In the genomic region with DNA sequence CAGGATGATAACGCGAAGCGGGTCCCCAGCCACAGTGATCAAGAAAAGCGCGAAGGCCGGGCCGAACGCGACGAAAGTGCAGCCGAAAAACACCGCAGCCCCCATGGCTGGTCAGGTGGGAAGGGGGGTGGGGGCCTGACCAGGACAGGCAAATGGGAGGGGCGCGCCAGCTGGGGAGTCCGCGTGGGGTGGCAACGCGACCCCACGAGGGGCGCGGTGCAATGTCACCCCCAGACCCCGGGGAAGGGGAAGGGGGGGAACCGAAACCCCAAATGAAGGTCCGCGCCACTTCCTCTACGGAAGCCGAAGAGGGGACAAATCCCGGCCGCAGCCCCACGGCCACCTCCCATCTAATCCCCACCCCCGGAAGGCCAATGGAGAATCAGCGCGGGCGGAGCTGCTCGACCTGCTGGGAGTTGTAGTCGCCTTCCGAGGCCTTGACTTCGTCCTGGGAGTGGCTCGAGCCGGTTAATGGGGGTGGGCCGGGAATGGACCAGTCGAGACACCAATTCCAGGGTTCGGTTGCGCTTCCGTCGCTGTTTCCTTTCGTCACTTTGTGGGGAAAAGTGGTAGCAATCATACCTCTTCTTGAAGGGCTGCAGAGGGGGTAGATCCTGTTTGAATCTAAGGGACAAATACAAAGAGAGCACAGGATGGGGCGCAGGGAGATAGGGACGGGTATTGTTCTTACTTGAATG, we compare ENCODE assay signal across 8 cellular contexts.
DNase-seq lines count a peak whose midpoint lies in the region; ATAC-seq and TF ChIP-seq lines count a peak whose summit lies in the region.

APH1A (minus strand) TSS at position 311 of the 698 bp plus-strand sequence; CDS start at position 105, 206 bp downstream.

- peak; percentile 96 for DNase-seq in AG10803 (ENCODE audit: low read depth)
- DNase-seq in NCI-H446 treated with DMSO at 0.1 percent for 48 hours (lab: John Stamatoyannopoulos, UW): peak; percentile 94
- DNase-seq in activated CD4-positive, CD25-positive, alpha-beta regulatory T cell treated with anti-CD3 and anti-CD28 coated beads, Interleukin-2, amount 50 U/mL, for 16 hours (ENCODE audit: low read depth, low spot score): peak; percentile 89
- peak; percentile 90 for DNase-seq in central memory CD4-positive, alpha-beta T cell
- peak; percentile 98 for DNase-seq in iris pigment epithelial cell (ENCODE audit: low read depth)
- peak; percentile 93 to 96 for DNase-seq in stimulated activated CD4-positive, alpha-beta T cell treated with anti-CD3 and anti-CD28 coated beads, Interleukin-12 subunit alpha, Interleukin-12 subunit beta, amount 100 ng/mL, for 24 hours (ENCODE audit: low read depth in 2 of 2)

- peak within 1 kb of the TSS; percentile 94 for H3K4me3 ChIP-seq in AG10803 (ENCODE audit: low read length)

- ATAC-seq in GM19043 (IDR thresholded peaks at IDR 0.05; ENCODE audit: low read depth, unreplicated experiment) (peak; percentile 92), HG03354 (IDR thresholded peaks at IDR 0.05; ENCODE audit: poor library complexity, severe bottlenecking, unreplicated experiment) (peak; percentile 87)

- TF ChIP-seq CTCF in AG10803 (conservative IDR thresholded peaks at IDR 0.05; ENCODE audit: low read length): no peak

Comparison
In these comparisons a context has a peak if more than half of its experiments do, and no peak if none do; other contexts are left out.
1. Peak in every context shown above with its lines: DNase-seq, ATAC-seq and H3K4me3 ChIP-seq.